Comparison of ENCODE assay signal across 2 cellular contexts in the genomic region with DNA sequence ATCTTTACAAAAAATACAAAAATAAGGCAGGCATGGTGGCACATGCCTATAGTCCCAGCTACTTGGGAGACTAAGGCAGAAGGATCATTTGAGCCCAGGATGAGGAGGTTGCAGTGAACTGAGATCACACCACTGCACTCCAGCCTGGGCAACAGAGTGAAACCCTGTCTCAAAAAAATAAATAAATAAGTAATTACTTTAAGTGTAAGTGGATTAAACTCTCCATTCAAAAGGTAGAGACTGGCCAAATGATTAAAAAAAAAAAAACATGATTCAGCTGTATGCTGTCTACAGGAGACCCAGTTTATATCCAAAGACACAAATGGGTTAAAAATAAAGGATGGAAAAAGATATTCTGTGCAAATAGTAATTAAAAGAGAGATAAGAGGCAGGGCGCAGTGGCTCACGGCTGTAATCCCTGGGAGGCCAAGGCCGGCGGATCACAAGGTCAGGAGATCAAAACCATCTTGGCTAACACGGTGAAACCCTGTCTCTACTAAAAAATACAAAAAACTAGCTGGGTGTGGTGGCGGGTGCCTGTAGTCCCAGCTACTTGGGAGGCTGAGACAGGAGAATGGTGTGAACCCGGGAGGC. TPM values are rescaled to one million over a fixed set of nuclear protein-coding genes. Genes with fewer than 3 reads are reported as not detected.
"Had no signal": no experiment of that assay in that cellular context is flagged by ENCODE, and none has a peak within 500 bp of the region (broad histone marks: within the 10 kb centered on the region; RNA-seq: fewer than 3 reads in every experiment).

No MANE protein-coding gene starts in this region.

RNA-seq across cellular contexts. Expression of gene PRELID3A, which starts 25.4 kb away (rescaled TPM):
- total RNA-seq: ascending aorta, body of pancreas had no signal
